In the genomic region with DNA sequence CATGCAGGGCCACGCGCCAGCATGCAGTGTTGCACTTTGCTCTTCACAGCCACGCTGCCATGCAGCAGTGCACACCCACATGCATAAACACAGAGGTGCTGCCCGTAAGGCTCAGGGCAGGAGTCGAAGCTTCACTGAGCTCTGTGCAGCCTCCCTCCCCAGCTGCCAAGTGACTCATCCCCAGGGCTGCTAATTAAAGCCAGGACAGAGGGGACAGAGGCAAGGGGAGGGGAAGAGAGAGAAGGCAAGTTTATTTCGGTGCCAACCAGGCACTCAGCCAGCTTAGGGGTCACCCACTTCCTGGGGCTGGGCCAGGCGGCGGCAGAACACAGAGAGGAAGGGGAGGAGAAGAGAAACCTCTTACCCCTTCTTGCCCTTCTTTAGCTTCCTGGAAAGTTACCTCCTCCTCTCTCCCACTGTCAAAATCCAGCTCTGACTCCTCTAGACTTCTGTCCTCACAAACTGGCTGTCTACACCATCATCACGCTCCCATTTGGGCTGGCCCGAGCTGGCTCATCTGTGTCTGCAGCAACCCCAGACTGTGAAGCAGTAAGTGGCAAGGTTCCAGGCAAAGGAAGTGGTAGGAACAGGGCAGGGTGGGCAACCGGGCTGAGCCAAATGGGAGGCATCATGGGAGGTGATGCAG, we compare ENCODE assay signal across 9 cellular contexts. TPM values are rescaled to one million over a fixed set of nuclear protein-coding genes. Genes with fewer than 3 reads are reported as not detected.
DNase-seq lines count a peak whose midpoint lies in the region; ATAC-seq, FAIRE-seq and TF ChIP-seq lines count a peak whose summit lies in the region.
"Had no signal": no experiment of that assay in that cellular context is flagged by ENCODE, and none has a peak within 500 bp of the region (broad histone marks: within the 10 kb centered on the region; RNA-seq: fewer than 3 reads in every experiment).

No MANE protein-coding gene starts in this region.

- no peaks in the 10 kb centered on the region for H3K9me3 ChIP-seq in naive thymus-derived CD4-positive, alpha-beta T cell (ENCODE audit: control insufficient read depth in 2 of 3, low read length in 3 of 3)

- H3K27me3 Mint-ChIP-seq in activated CD8-positive, alpha-beta T cell treated with anti-CD3 and anti-CD28 coated beads for 36 hours: no peaks in the 10 kb centered on the region
- no peaks in the 10 kb centered on the region for H3K27me3 Mint-ChIP-seq in naive thymus-derived CD4-positive, alpha-beta T cell

- intact Hi-C loops in activated CD8-positive, alpha-beta T cell treated with anti-CD3 and anti-CD28 coated beads for 36 hours (cut with micrococcal nuclease): no loop called here
- intact Hi-C loops in naive thymus-derived CD4-positive, alpha-beta T cell (cut with micrococcal nuclease): no loop called here

- ATAC-seq in activated CD8-positive, alpha-beta T cell treated with anti-CD3 and anti-CD28 coated beads for 36 hours: peak; percentile 81
- ATAC-seq in naive thymus-derived CD4-positive, alpha-beta T cell: peak; percentile 69
- ATAC-seq in HG03108 (IDR thresholded peaks at IDR 0.05; ENCODE audit: unreplicated experiment): no peak
- ATAC-seq in GM18870 (IDR thresholded peaks at IDR 0.05; ENCODE audit: unreplicated experiment): no peak

- peaks cover 6 to 19% of the 10 kb centered on the region in 2 donors for H3K4me1 ChIP-seq in naive thymus-derived CD4-positive, alpha-beta T cell (ENCODE audit: control insufficient read depth in 2 of 2, insufficient read depth in 2 of 2, low read length in 2 of 2)

- H3K4me1 Mint-ChIP-seq in activated CD8-positive, alpha-beta T cell treated with anti-CD3 and anti-CD28 coated beads for 36 hours (ENCODE audit: low read depth): peaks cover 18% of the 10 kb centered on the region
- H3K4me1 Mint-ChIP-seq in naive thymus-derived CD4-positive, alpha-beta T cell: peaks cover 7 to 37% (median 25%) of the 10 kb centered on the region in 7 donors

- H3K27ac Mint-ChIP-seq in activated CD8-positive, alpha-beta T cell treated with anti-CD3 and anti-CD28 coated beads for 36 hours: peak overlapping the region; percentile 86
- peak overlapping the region; percentile 78 to 93 (median 88) for H3K27ac Mint-ChIP-seq in naive thymus-derived CD4-positive, alpha-beta T cell

- POLR2A ChIA-PET in activated CD8-positive, alpha-beta T cell treated with anti-CD3 and anti-CD28 coated beads for 36 hours (lab: Charles Lee): interaction anchor here (1.0 kb wide), 1 partner anchor 243 kb away, joined by 3 read pairs; no protein-coding TSS in a partner anchor
- POLR2A ChIA-PET in naive thymus-derived CD4-positive, alpha-beta T cell (lab: Charles Lee): interaction anchor here (0.7 to 1.5 kb wide), 4 partner anchors 12 to 756 kb away, joined by 3 to 4 read pairs (median 3); no protein-coding TSS in a partner anchor

- CTCF ChIA-PET in activated CD8-positive, alpha-beta T cell treated with anti-CD3 and anti-CD28 coated beads for 36 hours (lab: Charles Lee): interaction anchor here (2.0 to 6.6 kb wide), 3 partner anchors 12 to 194 kb away, joined by 7 to 49 read pairs (median 8); no protein-coding TSS in a partner anchor
- CTCF ChIA-PET in naive thymus-derived CD4-positive, alpha-beta T cell (lab: Charles Lee): interaction anchor here (0.6 to 1.8 kb wide), 8 partner anchors 23 to 234 kb away, joined by 3 to 5 read pairs (median 3); a partner anchor contains a TSS

- H3K27me3 ChIP-seq in naive thymus-derived CD4-positive, alpha-beta T cell (ENCODE audit: control insufficient read depth in 2 of 2, insufficient read depth in 2 of 2, low read length in 2 of 2): no peaks in the 10 kb centered on the region

- FAIRE-seq in urothelium cell line (lab: Jason Lieb, UNC): no peak

- H3K9me3 Mint-ChIP-seq in activated CD8-positive, alpha-beta T cell treated with anti-CD3 and anti-CD28 coated beads for 36 hours: no peaks in the 10 kb centered on the region
- no peaks in the 10 kb centered on the region for H3K9me3 Mint-ChIP-seq in naive thymus-derived CD4-positive, alpha-beta T cell

- H3K27ac ChIP-seq in naive thymus-derived CD4-positive, alpha-beta T cell (ENCODE audit: low read depth, low read length): peak overlapping the region; percentile 52
- H3K27ac ChIP-seq: SK-N-MC had no signal

- no peaks in the 10 kb centered on the region for H3K36me3 ChIP-seq in naive thymus-derived CD4-positive, alpha-beta T cell (ENCODE audit: control insufficient read depth in 2 of 3, insufficient read depth in 3 of 3, low read length in 3 of 3)

- peak overlapping the region; percentile 11 for H3K4me3 ChIP-seq in epithelial cell of proximal tubule (ENCODE audit: low read depth, low read length)
- peak overlapping the region; percentile 39 for H3K4me3 ChIP-seq in naive thymus-derived CD4-positive, alpha-beta T cell (ENCODE audit: low read length)
- H3K4me3 ChIP-seq: SK-N-MC had no signal

- peak overlapping the region; percentile 54 for H3K4me3 Mint-ChIP-seq in activated CD8-positive, alpha-beta T cell treated with anti-CD3 and anti-CD28 coated beads for 36 hours
- peak overlapping the region; percentile 81 to 91 (median 84) for H3K4me3 Mint-ChIP-seq in naive thymus-derived CD4-positive, alpha-beta T cell

- TF ChIP-seq CTCF in activated CD8-positive, alpha-beta T cell treated with anti-CD3 and anti-CD28 coated beads for 36 hours (IDR thresholded peaks at IDR 0.05): no peak
- TF ChIP-seq CTCF in epithelial cell of proximal tubule (conservative IDR thresholded peaks at IDR 0.05; ENCODE audit: low read depth, low read length): no peak

- no peaks in the 10 kb centered on the region for H3K36me3 Mint-ChIP-seq in activated CD8-positive, alpha-beta T cell treated with anti-CD3 and anti-CD28 coated beads for 36 hours (ENCODE audit: low read depth)
- no peaks in the 10 kb centered on the region for H3K36me3 Mint-ChIP-seq in naive thymus-derived CD4-positive, alpha-beta T cell

- DNase-seq in G401 (ENCODE audit: low spot score) (peak; percentile 55), NCI-H2029 treated with DMSO at 0.1 percent for 48 hours (lab: John Stamatoyannopoulos, UW) (peak; percentile 7), epithelial cell of proximal tubule (ENCODE audit: low read depth) (no peak), urothelium cell line (ENCODE audit: low spot score) (peak; percentile 79)
- DNase-seq in activated CD8-positive, alpha-beta T cell treated with anti-CD3 and anti-CD28 coated beads for 36 hours: peak; percentile 47
- DNase-seq in naive thymus-derived CD4-positive, alpha-beta T cell: peak in 7 of 9 donors; percentile 23 to 45 (median 35)

- in situ Hi-C loops in G401 (cut with HindIII; ENCODE audit: low sequenced_read_pairs): no loop called here

RNA-seq across cellular contexts. Expression of a gene that starts 6.2 kb away (rescaled TPM):
- 16.0 and 18.4 TPM in 2 replicates for total RNA-seq in G401 (2014; rRNA removed; shearing (Covaris generic))
- under 1 TPM; 0.05 to 0.07 TPM for total RNA-seq in activated CD8-positive, alpha-beta T cell treated with anti-CD3 and anti-CD28 coated beads for 36 hours
- 3.9 and 4.5 TPM in 2 replicates for total RNA-seq in epithelial cell of proximal tubule
- 1 to 10 TPM in 2 of 5 experiments, under 1 TPM in 3; 0.46 to 9.1 (median 1.00) TPM for total RNA-seq in naive thymus-derived CD4-positive, alpha-beta T cell
- polyA plus RNA-seq in naive thymus-derived CD4-positive, alpha-beta T cell: under 1 TPM; 0.20 to 0.24 TPM

Comparison
In these comparisons a context has a peak if more than half of its experiments do, and no peak if none do; other contexts are left out.
1. ATAC-seq: peak in activated CD8-positive, alpha-beta T cell treated with anti-CD3 and anti-CD28 coated beads for 36 hours (single experiment) and naive thymus-derived CD4-positive, alpha-beta T cell (single experiment); none in HG03108 (single experiment) and GM18870 (single experiment).